In the genomic region with DNA sequence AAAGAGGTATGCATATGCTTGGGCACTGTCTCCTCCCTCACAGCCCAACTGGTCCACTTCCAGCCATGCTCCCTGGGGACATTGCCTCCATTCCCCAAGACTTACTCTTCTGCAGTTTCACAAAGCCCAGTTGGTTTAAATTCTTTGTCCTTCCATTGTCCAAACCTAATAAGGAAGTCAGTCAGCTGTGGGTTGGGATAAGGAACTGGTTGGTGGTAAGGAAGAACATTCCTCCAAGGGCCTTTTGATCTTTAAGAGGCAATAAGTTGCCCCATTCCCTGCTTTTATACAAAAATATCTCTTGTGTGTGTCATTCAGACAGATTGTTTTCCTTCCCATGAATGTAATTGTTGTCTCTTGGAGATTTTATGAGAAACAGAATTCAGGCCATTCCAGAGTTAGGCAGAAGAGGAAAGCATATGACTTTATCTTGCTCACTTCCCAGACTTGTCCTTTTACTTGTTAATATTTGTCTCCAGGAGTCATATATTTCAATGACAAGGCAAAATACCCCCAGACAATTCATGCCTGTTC, we compare ENCODE assay signal across 1 cellular context.
TF ChIP-seq lines count a peak whose summit lies in the region.

No MANE protein-coding gene starts in this region.

TF ChIP-seq in endothelial cell of umbilical vein, 7 proteins besides CTCF, POLR2A, EP300 and RAD21:
- TF ChIP-seq FOS (IDR thresholded peaks at IDR 0.05; ENCODE audit: borderline replicate concordance, insufficient read depth, low read length) (no peak), MYC (IDR thresholded peaks at IDR 0.05; ENCODE audit: low read depth, low read length) (no peak), EZH2 (IDR thresholded peaks at IDR 0.05; ENCODE audit: borderline replicate concordance, low read depth, low read length, severe bottlenecking) (no peak), GATA2 (IDR thresholded peaks at IDR 0.05; ENCODE audit: insufficient read depth, insufficient read length, low read depth, low read length) (no peak), POLR2AphosphoS5 (IDR thresholded peaks at IDR 0.05; ENCODE audit: insufficient read depth, low read depth, low read length) (no peak), MAX (IDR thresholded peaks at IDR 0.05; ENCODE audit: insufficient read depth, insufficient read length) (no peak), JUN (IDR thresholded peaks at IDR 0.05; ENCODE audit: borderline replicate concordance, insufficient read depth, insufficient read length, low read depth) (no peak)
